In genomic region chr12:66190519-66191406, GRCh38 we compare ENCODE assay signal across 10 cellular contexts. TPM values are rescaled to one million over a fixed set of nuclear protein-coding genes. Genes with fewer than 3 reads are reported as not detected.
DNase-seq lines count a peak whose midpoint lies in the region; ATAC-seq, FAIRE-seq and TF ChIP-seq lines count a peak whose summit lies in the region.
"Had no signal": no experiment of that assay in that cellular context is flagged by ENCODE, and none has a peak within 500 bp of the region (broad histone marks: within the 10 kb centered on the region; RNA-seq: fewer than 3 reads in every experiment).

No MANE protein-coding gene starts in this region.

- DNase-seq in IMR-90, result peak; percentile 52
- no peak for DNase-seq in GM12878 (ENCODE audit: low read depth, low spot score)
- DNase-seq in iPS-NIHi7 (ENCODE audit: extremely low spot score), result no peak
- DNase-seq in activated CD8-positive, alpha-beta T cell treated with anti-CD3 and anti-CD28 coated beads for 36 hours, result no peak
- DNase-seq in NCI-H146 (lab: John Stamatoyannopoulos, UW), result no peak
- DNase-seq: anterior cingulate cortex, kidney had no signal

- H3K9me3 ChIP-seq in IMR-90 (ENCODE audit: control insufficient read depth, insufficient read depth, low read length), result no peaks in the 10 kb centered on the region
- H3K9me3 ChIP-seq in GM12878 (replicated peaks; ENCODE audit: control insufficient read depth, insufficient read depth, low read length), result no peaks in the 10 kb centered on the region; the same call in 1 of the 3 replicates

- H3K9ac ChIP-seq in IMR-90 (ENCODE audit: low read depth, low read length), result no peak overlapping the region
- no peak overlapping the region for H3K9ac ChIP-seq in GM12878 (ENCODE audit: control insufficient read depth, insufficient read depth, low read length)
- no peak overlapping the region for H3K9ac ChIP-seq in rectal smooth muscle tissue (ENCODE audit: low read length)

- no peak overlapping the region for H3K18ac ChIP-seq in IMR-90 (ENCODE audit: low read depth, low read length)

- TF ChIP-seq POLR2A in IMR-90 (IDR thresholded peaks at IDR 0.05; ENCODE audit: low read depth, low read length) (no peak), GM12878 (IDR thresholded peaks at IDR 0.05; ENCODE audit: low read depth, low read length) (no peak)

- H3K4me3 ChIP-seq in IMR-90 (ENCODE audit: insufficient read depth, low read depth, low read length) (no peak overlapping the region), GM12878 (peak overlapping the region; percentile 22; the same call in 1 of the 2 replicates), rectal smooth muscle tissue (ENCODE audit: low read length) (peak overlapping the region; percentile 65)

- H3K9me1 ChIP-seq in IMR-90 (ENCODE audit: insufficient read depth, low read length), result no peaks in the 10 kb centered on the region

- CTCF ChIA-PET in IMR-90 (lab: Yijun Ruan, JAX), result interaction anchor here (0.9 kb wide), 1 partner anchor 18 kb away, joined by 3 read pairs; no protein-coding TSS in a partner anchor
- CTCF ChIA-PET in GM12878 (lab: Yijun Ruan, JAX), result interaction anchor here (0.8 to 2.7 kb wide), 10 partner anchors 8 to 190 kb away, joined by 3 to 9 read pairs (median 3); partner anchors contain the start of gene TMBIM4
- CTCF ChIA-PET in activated CD8-positive, alpha-beta T cell treated with anti-CD3 and anti-CD28 coated beads for 36 hours (lab: Charles Lee), result interaction anchor here (1.1 to 1.3 kb wide), 6 partner anchors 9 to 504 kb away, joined by 3 read pairs; no protein-coding TSS in a partner anchor

- no peak overlapping the region for H2BK5ac ChIP-seq in IMR-90 (ENCODE audit: low read depth, low read length, poor library complexity, severe bottlenecking)

- no peaks in the 10 kb centered on the region; the same call in 1 of the 2 replicates for H3K27me3 ChIP-seq in IMR-90 (ENCODE audit: control insufficient read depth, insufficient read depth, low read length)
- H3K27me3 ChIP-seq in GM12878 (replicated peaks in 1 of 2; ENCODE audit: control insufficient read depth in 2 of 2, insufficient read depth in 2 of 2, low read length in 1 of 2), result peaks cover 0 to 5% of the 10 kb centered on the region in 2 experiments; a peak in 1 of 4 replicates
- peaks cover 5% of the 10 kb centered on the region for H3K27me3 ChIP-seq in rectal smooth muscle tissue (ENCODE audit: control insufficient read depth, insufficient read depth, low read length)

- no peak overlapping the region for H3K14ac ChIP-seq in IMR-90 (replicated peaks; ENCODE audit: low read depth, low read length)

- ATAC-seq in GM18907 (IDR thresholded peaks at IDR 0.05; ENCODE audit: unreplicated experiment) (peak; percentile 34), IMR-90 (ENCODE audit: low read depth) (no peak), GM12878 (peak; percentile 53), HG03108 (IDR thresholded peaks at IDR 0.05; ENCODE audit: unreplicated experiment) (no peak)
- no peak for ATAC-seq in activated CD8-positive, alpha-beta T cell treated with anti-CD3 and anti-CD28 coated beads for 36 hours

- in situ Hi-C loops in IMR-90 (cut with MboI; ENCODE audit: low sequenced_read_pairs), result no loop called here
- in situ Hi-C loops in GM12878 (cut with MboI), result no loop called here

- no peak overlapping the region for H3K27ac Mint-ChIP-seq in activated CD8-positive, alpha-beta T cell treated with anti-CD3 and anti-CD28 coated beads for 36 hours

- H3K9me3 Mint-ChIP-seq in activated CD8-positive, alpha-beta T cell treated with anti-CD3 and anti-CD28 coated beads for 36 hours, result no peaks in the 10 kb centered on the region

- no peak overlapping the region for H3K4me3 Mint-ChIP-seq in activated CD8-positive, alpha-beta T cell treated with anti-CD3 and anti-CD28 coated beads for 36 hours

- H2BK120ac ChIP-seq in IMR-90 (ENCODE audit: low read depth, low read length), result no peak overlapping the region

- H3K4me2 ChIP-seq in IMR-90 (ENCODE audit: low read depth, low read length), result peak overlapping the region; percentile 19; the same call in 1 of the 2 replicates
- H3K4me2 ChIP-seq in GM12878 (ENCODE audit: control insufficient read depth, insufficient read depth), result peak overlapping the region; percentile 6; the same call in 1 of the 2 replicates

- BruUV-seq in IMR-90 (replicated peaks; lab: Mats Ljungman, UMichigan), result no TSS peak
- TSS peak; percentile 63 for BruUV-seq in GM12878 (replicated peaks; lab: Mats Ljungman, UMichigan)

- TF ChIP-seq EP300 in GM12878 (IDR thresholded peaks at IDR 0.05; ENCODE audit: borderline replicate concordance in 1 of 2, control insufficient read depth in 1 of 2, low read depth in 2 of 2, low read length in 2 of 2), result 0 out of 4 replicates have a peak, but pooled peaks of 1 of the 2 experiments have one; percentile 10

- no peaks in the 10 kb centered on the region for H3K79me1 ChIP-seq in IMR-90 (ENCODE audit: low read depth in 1 of 2, low read length in 2 of 2)

- no peaks in the 10 kb centered on the region; the same call in 1 of the 2 replicates for H3K4me1 ChIP-seq in IMR-90 (ENCODE audit: control insufficient read depth, insufficient read depth, low read length)
- H3K4me1 ChIP-seq in GM12878 (ENCODE audit: control insufficient read depth, insufficient read depth, low read length), result peaks cover 25% of the 10 kb centered on the region
- H3K4me1 ChIP-seq in rectal smooth muscle tissue (ENCODE audit: control insufficient read depth, insufficient read depth, low read length), result no peaks in the 10 kb centered on the region

- FAIRE-seq in GM12878 (lab: Jason Lieb, UNC), result no peak
- FAIRE-seq: kidney had no signal

- no peak for TF ChIP-seq RAD21 in IMR-90 (IDR thresholded peaks at IDR 0.05; ENCODE audit: low read length)
- TF ChIP-seq RAD21 in GM12878 (IDR thresholded peaks at IDR 0.05; ENCODE audit: insufficient read depth, low read depth, low read length), result no peak

- TF ChIP-seq CTCF in IMR-90 (conservative IDR thresholded peaks at IDR 0.05; ENCODE audit: low read depth, low read length), result no peak
- no peak for TF ChIP-seq CTCF in GM12878 (IDR thresholded peaks at IDR 0.05 in 2 of 3, conservative IDR thresholded peaks at IDR 0.05 in 1 of 3; ENCODE audit: control insufficient read depth in 2 of 3, extremely low read depth in 1 of 3, insufficient read depth in 1 of 3, low read depth in 3 of 3, low read length in 3 of 3)
- TF ChIP-seq CTCF in activated CD8-positive, alpha-beta T cell treated with anti-CD3 and anti-CD28 coated beads for 36 hours (IDR thresholded peaks at IDR 0.05), result no peak

- H3K27ac ChIP-seq in IMR-90 (ENCODE audit: insufficient read depth, low read length) (no peak overlapping the region), GM12878 (ENCODE audit: control insufficient read depth, insufficient read depth) (peak overlapping the region; percentile 38), rectal smooth muscle tissue (ENCODE audit: low read depth, low read length) (no peak overlapping the region)

- intact Hi-C loops in IMR-90 (cut with micrococcal nuclease), result no loop called here
- intact Hi-C loops in GM12878 (cut with micrococcal nuclease; ENCODE audit: unreplicated experiment), result loop anchor here (2.0 kb wide), 1 partner anchor 22 kb away; the partner anchor contains the start of gene TMBIM4
- intact Hi-C loops in activated CD8-positive, alpha-beta T cell treated with anti-CD3 and anti-CD28 coated beads for 36 hours (cut with micrococcal nuclease), result no loop called here

- no peak overlapping the region for H2BK15ac ChIP-seq in IMR-90 (ENCODE audit: low read depth, low read length)

- peaks cover 67% of the 10 kb centered on the region for H3K27me3 Mint-ChIP-seq in activated CD8-positive, alpha-beta T cell treated with anti-CD3 and anti-CD28 coated beads for 36 hours

- H2AK9ac ChIP-seq in IMR-90 (replicated peaks; ENCODE audit: low read depth, low read length, poor library complexity), result no peak overlapping the region

- no peak overlapping the region for H2AK5ac ChIP-seq in IMR-90 (ENCODE audit: low read depth, low read length)

- no peak overlapping the region for H3K4ac ChIP-seq in IMR-90 (ENCODE audit: low read depth, low read length)

- no peak overlapping the region for H3K23ac ChIP-seq in IMR-90 (ENCODE audit: low read depth, low read length)

- peaks cover 8% of the 10 kb centered on the region for H3K79me2 ChIP-seq in GM12878 (ENCODE audit: control insufficient read depth, insufficient read depth, low read length)

- no peak overlapping the region for H2AFZ ChIP-seq in IMR-90 (replicated peaks; ENCODE audit: low read length, poor library complexity)
- peak overlapping the region; percentile 10 for H2AFZ ChIP-seq in GM12878 (ENCODE audit: control insufficient read depth, low read depth, low read length)

- H4K20me1 ChIP-seq in IMR-90 (ENCODE audit: insufficient read depth, low read length) (no peaks in the 10 kb centered on the region), GM12878 (ENCODE audit: control insufficient read depth, insufficient read depth) (no peaks in the 10 kb centered on the region)

- SMC1A ChIA-PET in GM12878 (lab: Charles Lee; ENCODE audit: uncharacterized antibody, unreplicated experiment), result interaction anchor here (0.8 to 2.5 kb wide), 22 partner anchors 8 to 130 kb away, joined by 3 to 21 read pairs (median 3); partner anchors contain the start of gene LLPH

- H2BK20ac ChIP-seq in IMR-90 (ENCODE audit: low read depth, low read length), result no peak overlapping the region

- RAD21 ChIA-PET in GM12878 (lab: Charles Lee; ENCODE audit: unreplicated experiment), result interaction anchor here (0.9 to 2.0 kb wide), 9 partner anchors 11 to 111 kb away, joined by 3 to 14 read pairs (median 4); partner anchors contain the start of genes HELB, LLPH and TMBIM4

- WGBS in IMR-90 (ENCODE audit: extremely low coverage in 2 of 2, insufficient read length in 1 of 2), 2 experiments, result no CpG with 5 or more reads among the region's 2 CpGs
- WGBS in GM12878 (ENCODE audit: insufficient coverage, insufficient replicate concordance, low lambda C conversion rate, missing lambda C conversion rate), result 22% methylated on average over 2 of the region's 2 CpGs

- POLR2A ChIA-PET in IMR-90 (lab: Charles Lee; ENCODE audit: unreplicated experiment), result no interaction called here
- POLR2A ChIA-PET in GM12878 (lab: Charles Lee), result interaction anchor here (0.6 to 1.9 kb wide), 7 partner anchors 12 to 144 kb away, joined by 3 to 5 read pairs (median 4); no protein-coding TSS in a partner anchor
- POLR2A ChIA-PET in activated CD8-positive, alpha-beta T cell treated with anti-CD3 and anti-CD28 coated beads for 36 hours (lab: Charles Lee), result interaction anchor here (1.0 kb wide), 2 partner anchors 21 to 44 kb away, joined by 3 read pairs; partner anchors contain the start of gene TMBIM4

- H3K4me1 Mint-ChIP-seq in activated CD8-positive, alpha-beta T cell treated with anti-CD3 and anti-CD28 coated beads for 36 hours (ENCODE audit: low read depth), result peaks cover 5% of the 10 kb centered on the region

- no peak overlapping the region for H4K8ac ChIP-seq in IMR-90 (ENCODE audit: low read depth in 2 of 2, low read length in 2 of 2)

- H3K56ac ChIP-seq in IMR-90 (ENCODE audit: extremely low read depth, insufficient read depth, low read length), result no peak overlapping the region

- dilution Hi-C loops in IMR-90 (cut with HindIII; ENCODE audit: low sequenced_read_pairs, unreplicated experiment), result no loop called here

- no peak overlapping the region for H4K5ac ChIP-seq in IMR-90 (ENCODE audit: low read depth, low read length)

- H3K36me3 ChIP-seq in IMR-90 (ENCODE audit: control insufficient read depth, insufficient read depth, low read length) (no peaks in the 10 kb centered on the region), GM12878 (ENCODE audit: control insufficient read depth in 2 of 2, insufficient read depth in 2 of 2, low read length in 1 of 2) (no peaks in the 10 kb centered on the region; a peak in 1 of 4 replicates), rectal smooth muscle tissue (ENCODE audit: control insufficient read depth, insufficient read depth, low read length) (no peaks in the 10 kb centered on the region)

- H3K36me3 Mint-ChIP-seq in activated CD8-positive, alpha-beta T cell treated with anti-CD3 and anti-CD28 coated beads for 36 hours (ENCODE audit: low read depth), result peaks cover 4% of the 10 kb centered on the region

- no peak overlapping the region for H4K91ac ChIP-seq in IMR-90 (ENCODE audit: insufficient read depth, low read depth, low read length)

RNA-seq across cellular contexts. Expression of gene IRAK3, which starts 1.7 kb away (rescaled TPM):
- total RNA-seq in IMR-90 (2012; rRNA removed) (0.72 and 1.1 TPM in 2 replicates), GM12878 (2014; rRNA removed) (5.3 and 5.9 TPM in 2 replicates), GM12878 (2014; rRNA removed; fragmentation: Illumina TruSeq; extraction: Trizol) (7.6 and 7.7 TPM in 2 replicates), GM12878 (2021) (8.5 and 8.7 TPM in 2 replicates)
- polyA plus RNA-seq in IMR-90 (2012; rRNA removed) (0.34 and 0.53 TPM in 2 replicates), GM12878 (2011; rRNA removed) (14.1 and 20.6 TPM in 2 replicates), GM12878 (2014; fragmentation: Illumina TruSeq; extraction: Trizol) (7.7 and 11.4 TPM in 2 replicates), GM12878 (2014; fragmentation: Nextera tagmentation; extraction: Ambion mirVana) (1 to 10 TPM; 1.4 to 1.5 TPM), GM12878 (2014; rRNA removed) (4.8 and 5.6 TPM in 2 replicates), GM12878 (2016; fragmentation: Nextera tagmentation; extraction: Ambion mirVana) (1 to 10 TPM; 4.0 to 4.2 TPM)
- polyA plus RNA-seq in IMR-90 (2012; cell fraction: cytosol; rRNA removed), result 0.05 and 0.07 TPM in 2 replicates
- 0.13 and 1.0 TPM in 2 replicates for polyA plus RNA-seq in IMR-90 (2012; cell fraction: nucleus; rRNA removed; ENCODE audit: low replicate concordance)
- total RNA-seq in GM12878 (2013; cell fraction: nucleolus; rRNA removed), result 42.7 and 43.6 TPM in 2 replicates
- 1.7 TPM for polyA plus RNA-seq in GM12878 (2011; ENCODE audit: low read depth)
- polyA plus RNA-seq in GM12878 (2011; cell fraction: cytosol; rRNA removed), result 5.2 and 6.0 TPM in 2 replicates
- 14.9 and 15.3 TPM in 2 replicates for polyA plus RNA-seq in GM12878 (2011; cell fraction: nucleus; rRNA removed)
- 2.1 and 2.7 TPM in 2 replicates for polyA plus RNA-seq in GM12878 (2012)
- polyA minus RNA-seq in GM12878 (2011; rRNA and poly(A)+ RNA removed), result 12.9 and 17.6 TPM in 2 replicates
- 4.0 and 5.7 TPM in 2 replicates for polyA minus RNA-seq in GM12878 (2011; cell fraction: cytosol; rRNA and poly(A)+ RNA removed)
- 10.5 and 13.1 TPM in 2 replicates for polyA minus RNA-seq in GM12878 (2011; cell fraction: nucleus; rRNA and poly(A)+ RNA removed)
- under 1 TPM; 0.31 to 0.34 TPM for total RNA-seq in activated CD8-positive, alpha-beta T cell treated with anti-CD3 and anti-CD28 coated beads for 36 hours

RNA-seq across cellular contexts. Expression of gene TMBIM4, which starts 21.0 kb away (rescaled TPM):
- 59.3 and 89.7 TPM in 2 replicates for total RNA-seq in IMR-90 (2012; rRNA removed)
- 33.7 and 38.7 TPM in 2 replicates for polyA plus RNA-seq in IMR-90 (2012; rRNA removed)
- polyA plus RNA-seq in IMR-90 (2012; cell fraction: cytosol; rRNA removed), result 79.5 and 106 TPM in 2 replicates
- 12.2 and 34.5 TPM in 2 replicates for polyA plus RNA-seq in IMR-90 (2012; cell fraction: nucleus; rRNA removed; ENCODE audit: low replicate concordance)
- 72.9 and 76.6 TPM in 2 replicates for total RNA-seq in GM12878 (2013; cell fraction: nucleolus; rRNA removed)
- total RNA-seq in GM12878 (2014; rRNA removed), result 38.8 and 54.2 TPM in 2 replicates
- 45.8 and 49.8 TPM in 2 replicates for total RNA-seq in GM12878 (2014; rRNA removed; fragmentation: Illumina TruSeq; extraction: Trizol)
- 37.8 and 52.1 TPM in 2 replicates for total RNA-seq in GM12878 (2021)
- polyA plus RNA-seq in GM12878 (2011; ENCODE audit: low read depth), result 12.9 TPM
- polyA plus RNA-seq in GM12878 (2011; rRNA removed), result 105 and 129 TPM in 2 replicates
- 64.1 and 116 TPM in 2 replicates for polyA plus RNA-seq in GM12878 (2011; cell fraction: cytosol; rRNA removed)
- 33.5 and 63.2 TPM in 2 replicates for polyA plus RNA-seq in GM12878 (2011; cell fraction: nucleus; rRNA removed)
- 53.6 and 58.1 TPM in 2 replicates for polyA plus RNA-seq in GM12878 (2012)
- 39.0 and 60.8 TPM in 2 replicates for polyA plus RNA-seq in GM12878 (2014; fragmentation: Illumina TruSeq; extraction: Trizol)
- polyA plus RNA-seq in GM12878 (2014; fragmentation: Nextera tagmentation; extraction: Ambion mirVana), result 100 to 1,000 TPM; 261 to 341 TPM
- 55.0 and 56.4 TPM in 2 replicates for polyA plus RNA-seq in GM12878 (2014; rRNA removed)
- polyA plus RNA-seq in GM12878 (2016; fragmentation: Nextera tagmentation; extraction: Ambion mirVana), result 100 to 1,000 TPM; 175 to 176 TPM
- polyA minus RNA-seq in GM12878 (2011; rRNA and poly(A)+ RNA removed), result 22.7 and 31.3 TPM in 2 replicates
- polyA minus RNA-seq in GM12878 (2011; cell fraction: cytosol; rRNA and poly(A)+ RNA removed), result 19.1 and 32.4 TPM in 2 replicates
- polyA minus RNA-seq in GM12878 (2011; cell fraction: nucleus; rRNA and poly(A)+ RNA removed), result 9.3 and 38.6 TPM in 2 replicates
- 10 to 100 TPM; 41.7 to 45.8 TPM for total RNA-seq in activated CD8-positive, alpha-beta T cell treated with anti-CD3 and anti-CD28 coated beads for 36 hours

Comparison
In these comparisons a context has a peak if more than half of its experiments do, and no peak if none do; other contexts are left out.
1. ATAC-seq: peak in GM18907 (single experiment) and GM12878 (single experiment); none in IMR-90 (single experiment), activated CD8-positive, alpha-beta T cell treated with anti-CD3 and anti-CD28 coated beads for 36 hours (single experiment) and HG03108 (single experiment).